16 cellular contexts compared by ENCODE assay signal in genomic region chr17:28912938-28913333, GRCh38. TPM values are rescaled to one million over a fixed set of nuclear protein-coding genes. Genes with fewer than 3 reads are reported as not detected.
DNase-seq lines count a peak whose midpoint lies in the region; ATAC-seq and TF ChIP-seq lines count a peak whose summit lies in the region.
"Had no signal": no experiment of that assay in that cellular context is flagged by ENCODE, and none has a peak within 500 bp of the region (broad histone marks: within the 10 kb centered on the region; RNA-seq: fewer than 3 reads in every experiment).

No MANE protein-coding gene starts in this region.

- POLR2A ChIA-PET in CD8-positive, alpha-beta memory T cell (lab: Charles Lee), result no interaction called here

- in situ Hi-C loops in HAP-1 (cut with MboI; ENCODE audit: low sequenced_read_pairs), result no loop called here

- no peak for TF ChIP-seq POLR2A in erythroblast (IDR thresholded peaks at IDR 0.05; ENCODE audit: low read length)

- peaks cover 94% of the 10 kb centered on the region for H3K36me3 ChIP-seq in CD8-positive, alpha-beta memory T cell (ENCODE audit: insufficient read depth, low read length)
- H3K36me3 ChIP-seq in HAP-1 (replicated peaks), result peaks cover 98% of the 10 kb centered on the region

- peak overlapping the region in 6 of 8 donors; percentile 18 to 85 (median 48) for H3K27ac Mint-ChIP-seq in CD8-positive, alpha-beta memory T cell
- peak overlapping the region; percentile 34 for H3K27ac Mint-ChIP-seq in T-helper 17 cell
- peak overlapping the region; percentile 50 for H3K27ac Mint-ChIP-seq in stimulated activated effector memory CD8-positive, alpha-beta T cell treated with anti-CD3 and anti-CD28 coated beads, Interleukin-12 subunit alpha, Interleukin-12 subunit beta, amount 100 ng/mL, for 72 hours

- H3K9me3 Mint-ChIP-seq in CD8-positive, alpha-beta memory T cell, result no peaks in the 10 kb centered on the region
- peaks cover 7% of the 10 kb centered on the region for H3K9me3 Mint-ChIP-seq in stimulated activated effector memory CD8-positive, alpha-beta T cell treated with anti-CD3 and anti-CD28 coated beads, Interleukin-12 subunit alpha, Interleukin-12 subunit beta, amount 100 ng/mL, for 72 hours

- no peaks in the 10 kb centered on the region for H3K27me3 Mint-ChIP-seq in CD8-positive, alpha-beta memory T cell
- no peaks in the 10 kb centered on the region for H3K27me3 Mint-ChIP-seq in T-helper 17 cell

- ATAC-seq in T-helper 17 cell (no peak), GM21528 (IDR thresholded peaks at IDR 0.05; ENCODE audit: low FRiP score, unreplicated experiment) (no peak)
- no peak for ATAC-seq in stimulated activated effector memory CD8-positive, alpha-beta T cell treated with anti-CD3 and anti-CD28 coated beads, Interleukin-12 subunit alpha, Interleukin-12 subunit beta, amount 100 ng/mL, for 72 hours
- ATAC-seq: PC-3 had no signal

- no peaks in the 10 kb centered on the region for H3K4me1 ChIP-seq in CD8-positive, alpha-beta memory T cell (ENCODE audit: insufficient read depth, low read length)
- peaks cover 5% of the 10 kb centered on the region; the same call in 1 of the 2 replicates for H3K4me1 ChIP-seq in HAP-1
- H3K4me1 ChIP-seq: BE2C had no signal

- peaks cover 3 to 96% (median 29%) of the 10 kb centered on the region in 3 donors for H3K36me3 Mint-ChIP-seq in CD8-positive, alpha-beta memory T cell
- H3K36me3 Mint-ChIP-seq in T-helper 17 cell (ENCODE audit: low read depth), result peaks cover 10% of the 10 kb centered on the region
- H3K36me3 Mint-ChIP-seq in stimulated activated effector memory CD8-positive, alpha-beta T cell treated with anti-CD3 and anti-CD28 coated beads, Interleukin-12 subunit alpha, Interleukin-12 subunit beta, amount 100 ng/mL, for 72 hours, result peaks cover 100% of the 10 kb centered on the region

- peaks cover 5 to 15% (median 6%) of the 10 kb centered on the region in 3 donors for H3K4me1 Mint-ChIP-seq in CD8-positive, alpha-beta memory T cell
- peaks cover 7% of the 10 kb centered on the region for H3K4me1 Mint-ChIP-seq in T-helper 17 cell
- peaks cover 10% of the 10 kb centered on the region for H3K4me1 Mint-ChIP-seq in stimulated activated effector memory CD8-positive, alpha-beta T cell treated with anti-CD3 and anti-CD28 coated beads, Interleukin-12 subunit alpha, Interleukin-12 subunit beta, amount 100 ng/mL, for 72 hours

- H3K27me3 ChIP-seq in CD8-positive, alpha-beta memory T cell (ENCODE audit: insufficient read depth, low read length, poor library complexity, severe bottlenecking), result no peaks in the 10 kb centered on the region
- no peaks in the 10 kb centered on the region for H3K27me3 ChIP-seq in HAP-1 (ENCODE audit: low read depth)
- H3K27me3 ChIP-seq: BE2C, MG63 had no signal

- no peak overlapping the region for H3K4me3 ChIP-seq in CD8-positive, alpha-beta memory T cell (ENCODE audit: low read length)
- H3K4me3 ChIP-seq in HAP-1, result no peak overlapping the region
- H3K4me3 ChIP-seq: MG63 had no signal

- no peaks in the 10 kb centered on the region for H3K9me3 ChIP-seq in CD8-positive, alpha-beta memory T cell (ENCODE audit: low read length)
- H3K9me3 ChIP-seq in T-helper 17 cell (ENCODE audit: control insufficient read depth, low read length, poor library complexity, severe bottlenecking), result no peaks in the 10 kb centered on the region
- no peaks in the 10 kb centered on the region for H3K9me3 ChIP-seq in HAP-1
- H3K9me3 ChIP-seq: BE2C, MG63 had no signal

- DNase-seq in CD8-positive, alpha-beta memory T cell, result no peak
- DNase-seq in T-helper 17 cell (no peak), erythroblast (lab: John Stamatoyannopoulos, UW) (peak; percentile 23 to 37), AML-193 (lab: John Stamatoyannopoulos, UW) (no peak), HAP-1 (ENCODE audit: low spot score in 2 of 2) (no peak)
- DNase-seq in stimulated activated effector memory CD8-positive, alpha-beta T cell treated with anti-CD3 and anti-CD28 coated beads, Interleukin-12 subunit alpha, Interleukin-12 subunit beta, amount 100 ng/mL, for 72 hours (ENCODE audit: low spot score in 2 of 2), result no peak
- DNase-seq: BE2C, DMS 273 treated with DMSO at 0.1 percent for 48 hours, MG63, NCI-H1105, NCI-H1694 treated with DMSO at 0.1 percent for 48 hours, NCI-H446 treated with DMSO at 0.1 percent for 48 hours, NCI-H748 treated with DMSO at 0.1 percent for 48 hours, PC-3 had no signal

- no peak overlapping the region for H3K27ac ChIP-seq in CD8-positive, alpha-beta memory T cell (ENCODE audit: low read depth, low read length)
- H3K27ac ChIP-seq: KMS-11 had no signal

- CTCF ChIA-PET in CD8-positive, alpha-beta memory T cell (lab: Charles Lee), result interaction anchor here (0.8 to 6.7 kb wide), 4 partner anchors 9 to 149 kb away, joined by 4 to 33 read pairs (median 4); partner anchors contain the start of gene DHRS13

- no peak overlapping the region for H3K4me3 Mint-ChIP-seq in CD8-positive, alpha-beta memory T cell
- peak overlapping the region; percentile 56 for H3K4me3 Mint-ChIP-seq in T-helper 17 cell
- no peak overlapping the region for H3K4me3 Mint-ChIP-seq in stimulated activated effector memory CD8-positive, alpha-beta T cell treated with anti-CD3 and anti-CD28 coated beads, Interleukin-12 subunit alpha, Interleukin-12 subunit beta, amount 100 ng/mL, for 72 hours

RNA-seq across cellular contexts. Expression of gene DHRS13, which starts 10.1 kb away (rescaled TPM):
- 10 to 100 TPM; 32.6 to 34.7 TPM for total RNA-seq in CD8-positive, alpha-beta memory T cell
- 26.5 TPM for polyA plus RNA-seq in CD8-positive, alpha-beta memory T cell
- 10 to 100 TPM; 21.0 TPM for total RNA-seq in T-helper 17 cell

RNA-seq across cellular contexts. Expression of gene FLOT2, which starts 15.4 kb away (rescaled TPM):
- total RNA-seq in CD8-positive, alpha-beta memory T cell, result 100 to 1,000 TPM; 113 to 115 TPM
- 268 TPM for polyA plus RNA-seq in CD8-positive, alpha-beta memory T cell
- 100 to 1,000 TPM; 132 to 147 TPM for total RNA-seq in T-helper 17 cell

RNA-seq across cellular contexts. Expression of gene PHF12, which starts 38.4 kb away (rescaled TPM):
- 10 to 100 TPM; 58.1 to 62.1 TPM for total RNA-seq in CD8-positive, alpha-beta memory T cell
- 11.6 TPM for polyA plus RNA-seq in CD8-positive, alpha-beta memory T cell
- 100 to 1,000 TPM; 164 to 174 TPM for total RNA-seq in T-helper 17 cell

RNA-seq across cellular contexts. Expression of gene ERAL1, which starts 58.1 kb away (rescaled TPM):
- 10 to 100 TPM; 84.1 to 86.2 TPM for total RNA-seq in CD8-positive, alpha-beta memory T cell
- 44.7 TPM for polyA plus RNA-seq in CD8-positive, alpha-beta memory T cell
- total RNA-seq in T-helper 17 cell, result 10 to 100 TPM; 19.0 to 20.5 TPM

Comparison
In these comparisons a context has a peak if more than half of its experiments do, and no peak if none do; other contexts are left out.
1. DNase-seq: peak in erythroblast (2 of 2); none in CD8-positive, alpha-beta memory T cell (0 of 5), T-helper 17 cell (0 of 3), stimulated activated effector memory CD8-positive, alpha-beta T cell treated with anti-CD3 and anti-CD28 coated beads, Interleukin-12 subunit alpha, Interleukin-12 subunit beta, amount 100 ng/mL, for 72 hours (0 of 2), AML-193 (0 of 2) and HAP-1 (0 of 2).
2. Peak in every context shown above with its lines, with median percentiles within 50 percentile points of each other: H3K27ac Mint-ChIP-seq.